17 cellular contexts compared by ENCODE assay signal in genomic region chr19:9672893-9673292, GRCh38. TPM values are rescaled to one million over a fixed set of nuclear protein-coding genes. Genes with fewer than 3 reads are reported as not detected.
DNase-seq lines count a peak whose midpoint lies in the region; ATAC-seq and TF ChIP-seq lines count a peak whose summit lies in the region.
"Had no signal": no experiment of that assay in that cellular context is flagged by ENCODE, and none has a peak within 500 bp of the region (broad histone marks: within the 10 kb centered on the region; RNA-seq: fewer than 3 reads in every experiment).

No MANE protein-coding gene starts in this region.

- H3K4me1 ChIP-seq in Karpas-422 (ENCODE audit: low read length) (peaks cover 3% of the 10 kb centered on the region), uterus (no peaks in the 10 kb centered on the region)

- H3K27ac ChIP-seq in Karpas-422 (ENCODE audit: low read length): no peak overlapping the region
- no peak overlapping the region for H3K27ac ChIP-seq in uterus
- H3K27ac ChIP-seq: coronary artery, right atrium auricular region had no signal

- ATAC-seq in central memory CD8-positive, alpha-beta T cell (replicated peaks; ENCODE audit: extremely low read depth, poor library complexity, severe bottlenecking): no peak
- ATAC-seq in natural killer cell treated with Interleukin-12 subunit alpha and Interleukin-12 subunit beta and Interleukin-15 and Interleukin-18, amount 100 ng/mL, for 72 hours: no peak
- ATAC-seq in HG02642 (IDR thresholded peaks at IDR 0.05; ENCODE audit: poor library complexity, unreplicated experiment): no peak
- ATAC-seq in GM18873 (IDR thresholded peaks at IDR 0.05; ENCODE audit: low FRiP score, unreplicated experiment): no peak
- ATAC-seq: left lobe of liver, Right ventricle myocardium inferior had no signal

- H3K4me3 Mint-ChIP-seq in activated CD4-positive, alpha-beta T cell treated with anti-CD3 and anti-CD28 coated beads, Interleukin-2, amount 10 ng/mL, durations not matched to agents 24 days and 14 days: peak overlapping the region; percentile 22
- H3K4me3 Mint-ChIP-seq in central memory CD8-positive, alpha-beta T cell: peak overlapping the region; percentile 12
- peak overlapping the region; percentile 38 for H3K4me3 Mint-ChIP-seq in natural killer cell treated with Interleukin-12 subunit alpha and Interleukin-12 subunit beta and Interleukin-15 and Interleukin-18, amount 100 ng/mL, for 72 hours

- peaks cover 70% of the 10 kb centered on the region for H3K79me2 ChIP-seq in Karpas-422 (ENCODE audit: low read length)

- H3K9me3 ChIP-seq in Karpas-422 (ENCODE audit: low read length): peaks cover 28% of the 10 kb centered on the region
- no peaks in the 10 kb centered on the region for H3K9me3 ChIP-seq in uterus

- peaks cover 61% of the 10 kb centered on the region for H3K36me3 Mint-ChIP-seq in activated CD4-positive, alpha-beta T cell treated with anti-CD3 and anti-CD28 coated beads, Interleukin-2, amount 10 ng/mL, durations not matched to agents 24 days and 14 days (ENCODE audit: low read depth)
- H3K36me3 Mint-ChIP-seq in central memory CD8-positive, alpha-beta T cell (ENCODE audit: insufficient read depth): peaks cover 16% of the 10 kb centered on the region
- H3K36me3 Mint-ChIP-seq in natural killer cell treated with Interleukin-12 subunit alpha and Interleukin-12 subunit beta and Interleukin-15 and Interleukin-18, amount 100 ng/mL, for 72 hours: peaks cover 52% of the 10 kb centered on the region

- H3K9me3 Mint-ChIP-seq in activated CD4-positive, alpha-beta T cell treated with anti-CD3 and anti-CD28 coated beads, Interleukin-2, amount 10 ng/mL, durations not matched to agents 24 days and 14 days: peaks cover 42% of the 10 kb centered on the region
- H3K9me3 Mint-ChIP-seq in central memory CD8-positive, alpha-beta T cell: peaks cover 16% of the 10 kb centered on the region
- H3K9me3 Mint-ChIP-seq in natural killer cell treated with Interleukin-12 subunit alpha and Interleukin-12 subunit beta and Interleukin-15 and Interleukin-18, amount 100 ng/mL, for 72 hours: peaks cover 14% of the 10 kb centered on the region

- no peaks in the 10 kb centered on the region for H3K9me2 ChIP-seq in Karpas-422 (replicated peaks; ENCODE audit: insufficient read depth, low read length)

- peaks cover 8% of the 10 kb centered on the region for H3K4me1 Mint-ChIP-seq in activated CD4-positive, alpha-beta T cell treated with anti-CD3 and anti-CD28 coated beads, Interleukin-2, amount 10 ng/mL, durations not matched to agents 24 days and 14 days
- H3K4me1 Mint-ChIP-seq in central memory CD8-positive, alpha-beta T cell: peaks cover 50% of the 10 kb centered on the region
- peaks cover 37 to 48% of the 10 kb centered on the region in 2 donors for H3K4me1 Mint-ChIP-seq in natural killer cell treated with Interleukin-12 subunit alpha and Interleukin-12 subunit beta and Interleukin-15 and Interleukin-18, amount 100 ng/mL, for 72 hours (ENCODE audit: low read depth in 2 of 2)

- H3K4me3 ChIP-seq in Karpas-422 (ENCODE audit: low read length) (peak overlapping the region; percentile 91; the same call in 1 of the 2 replicates), uterus (no peak overlapping the region)
- H3K4me3 ChIP-seq: coronary artery, right atrium auricular region had no signal

- TF ChIP-seq CTCF in uterus (IDR thresholded peaks at IDR 0.05): no peak

- H4K20me1 ChIP-seq in Karpas-422 (ENCODE audit: insufficient read depth, low read depth, low read length): no peaks in the 10 kb centered on the region

- no peak for TF ChIP-seq POLR2A in uterus (IDR thresholded peaks at IDR 0.05)

- no peak overlapping the region for H2AFZ ChIP-seq in Karpas-422 (ENCODE audit: low read length)

- DNase-seq in activated CD4-positive, alpha-beta T cell treated with anti-CD3 and anti-CD28 coated beads, Interleukin-2, amount 10 ng/mL, durations not matched to agents 24 days and 14 days: no peak
- no peak for DNase-seq in activated CD4-positive, alpha-beta T cell treated with anti-CD3 and anti-CD28 coated beads, Interleukin-2, amount 50 U/mL, for 4 hours
- DNase-seq in Karpas-422: no peak
- DNase-seq in central memory CD8-positive, alpha-beta T cell (ENCODE audit: low spot score in 2 of 2): no peak
- no peak for DNase-seq in natural killer cell treated with Interleukin-12 subunit alpha and Interleukin-12 subunit beta and Interleukin-15 and Interleukin-18, amount 100 ng/mL, for 72 hours (ENCODE audit: low spot score)
- DNase-seq in uterus: no peak
- DNase-seq: amniotic stem cell; COR-L47; MV-4-11; NCI-H2171 treated with DMSO at 0.1 percent for 48 hours; stimulated activated CD4-positive, alpha-beta T cell treated with anti-CD3 and anti-CD28 coated beads, Interleukin-2, amount 100 ng/mL, for 48 hours had no signal

- no peak overlapping the region for H3K27ac Mint-ChIP-seq in activated CD4-positive, alpha-beta T cell treated with anti-CD3 and anti-CD28 coated beads, Interleukin-2, amount 10 ng/mL, durations not matched to agents 24 days and 14 days
- no peak overlapping the region for H3K27ac Mint-ChIP-seq in central memory CD8-positive, alpha-beta T cell (ENCODE audit: low read depth)
- H3K27ac Mint-ChIP-seq in natural killer cell treated with Interleukin-12 subunit alpha and Interleukin-12 subunit beta and Interleukin-15 and Interleukin-18, amount 100 ng/mL, for 72 hours: no peak overlapping the region

- intact Hi-C loops in activated CD4-positive, alpha-beta T cell treated with anti-CD3 and anti-CD28 coated beads, Interleukin-2, amount 10 ng/mL, durations not matched to agents 24 days and 14 days (cut with micrococcal nuclease): loop anchor here (10.0 kb wide), 1 partner anchor 92 kb away; the partner anchor contains the start of gene ZNF846
- intact Hi-C loops in uterus (cut with DNase I; ENCODE audit: low total_unique reads): no loop called here

- H3K27me3 ChIP-seq in Karpas-422 (ENCODE audit: low read length): no peaks in the 10 kb centered on the region
- no peaks in the 10 kb centered on the region for H3K27me3 ChIP-seq in uterus
- H3K27me3 ChIP-seq: right atrium auricular region had no signal

- peaks cover 2% of the 10 kb centered on the region for H3K27me3 Mint-ChIP-seq in activated CD4-positive, alpha-beta T cell treated with anti-CD3 and anti-CD28 coated beads, Interleukin-2, amount 10 ng/mL, durations not matched to agents 24 days and 14 days
- no peaks in the 10 kb centered on the region for H3K27me3 Mint-ChIP-seq in central memory CD8-positive, alpha-beta T cell
- H3K27me3 Mint-ChIP-seq in natural killer cell treated with Interleukin-12 subunit alpha and Interleukin-12 subunit beta and Interleukin-15 and Interleukin-18, amount 100 ng/mL, for 72 hours: no peaks in the 10 kb centered on the region

- H3K36me3 ChIP-seq in Karpas-422 (ENCODE audit: insufficient read depth, low read length) (peaks cover 60% of the 10 kb centered on the region), uterus (no peaks in the 10 kb centered on the region)

- no peak overlapping the region for H3K9ac ChIP-seq in Karpas-422 (ENCODE audit: low read length)

- no peak overlapping the region for H3K4me2 ChIP-seq in Karpas-422 (ENCODE audit: low read depth, low read length, poor library complexity, severe bottlenecking)

RNA-seq across cellular contexts. Expression of gene ZNF562, which starts 2.0 kb away (rescaled TPM):
- total RNA-seq in activated CD4-positive, alpha-beta T cell treated with anti-CD3 and anti-CD28 coated beads, Interleukin-2, amount 10 ng/mL, durations not matched to agents 24 days and 14 days: 15.9 and 16.9 TPM in 2 replicates
- total RNA-seq in Karpas-422 (2014; rRNA removed; shearing (Covaris generic); ENCODE audit: low replicate concordance): 26.7 and 35.5 TPM in 2 replicates
- total RNA-seq in natural killer cell treated with Interleukin-12 subunit alpha and Interleukin-12 subunit beta and Interleukin-15 and Interleukin-18, amount 100 ng/mL, for 72 hours: 10 to 100 TPM; 35.8 to 36.9 TPM
- 10 to 100 TPM; 14.4 to 85.1 (median 43.5) TPM for total RNA-seq in uterus

RNA-seq across cellular contexts. Expression of gene ZNF561, which starts 51.9 kb away (rescaled TPM):
- 35.3 and 37.2 TPM in 2 replicates for total RNA-seq in activated CD4-positive, alpha-beta T cell treated with anti-CD3 and anti-CD28 coated beads, Interleukin-2, amount 10 ng/mL, durations not matched to agents 24 days and 14 days
- 16.1 and 35.2 TPM in 2 replicates for total RNA-seq in Karpas-422 (2014; rRNA removed; shearing (Covaris generic); ENCODE audit: low replicate concordance)
- 10 to 100 TPM; 31.3 to 32.5 TPM for total RNA-seq in natural killer cell treated with Interleukin-12 subunit alpha and Interleukin-12 subunit beta and Interleukin-15 and Interleukin-18, amount 100 ng/mL, for 72 hours
- total RNA-seq in uterus: 10 to 100 TPM; 17.1 to 80.0 (median 35.4) TPM
